15 cellular contexts compared by ENCODE assay signal in genomic region chr11:76656571-76657081, GRCh38. TPM values are rescaled to one million over a fixed set of nuclear protein-coding genes. Genes with fewer than 3 reads are reported as not detected.
DNase-seq lines count a peak whose midpoint lies in the region; ATAC-seq, FAIRE-seq and TF ChIP-seq lines count a peak whose summit lies in the region.
"Had no signal": no experiment of that assay in that cellular context is flagged by ENCODE, and none has a peak within 500 bp of the region (broad histone marks: within the 10 kb centered on the region; RNA-seq: fewer than 3 reads in every experiment).

No MANE protein-coding gene starts in this region.

- H2BK20ac ChIP-seq in H1 (ENCODE audit: low read length), result no peak overlapping the region

- H3K23ac ChIP-seq in H1 (ENCODE audit: insufficient read length) (no peak overlapping the region), mesendoderm (ENCODE audit: low read length) (no peak overlapping the region)

- FAIRE-seq in H1 (lab: Jason Lieb, UNC), result no peak
- FAIRE-seq: astrocyte, pancreas had no signal

- H4K5ac ChIP-seq in H1 (ENCODE audit: insufficient read length, low read depth, low read length), result no peak overlapping the region
- H4K5ac ChIP-seq in mesendoderm (ENCODE audit: low read length), result no peak overlapping the region

- H3K4ac ChIP-seq in H1 (replicated peaks; ENCODE audit: insufficient read length, low read depth, low read length) (no peak overlapping the region), mesendoderm (ENCODE audit: low read depth, low read length) (no peak overlapping the region)

- H3K79me1 ChIP-seq in H1 (ENCODE audit: low read depth, low read length), result no peaks in the 10 kb centered on the region
- no peaks in the 10 kb centered on the region for H3K79me1 ChIP-seq in mesendoderm (ENCODE audit: low read length)

- H3K4me2 ChIP-seq in H1 (ENCODE audit: insufficient read depth in 1 of 2, low read depth in 2 of 2, low read length in 2 of 2) (no peak overlapping the region), mesendoderm (ENCODE audit: low read length) (no peak overlapping the region)

- 0 out of 2 replicates have a peak overlapping the region, but pooled peaks have one; percentile 3 for H2AFZ ChIP-seq in H1 (ENCODE audit: low read length)

- H3K27me3 ChIP-seq in H1 (replicated peaks in 1 of 4; ENCODE audit: control insufficient read depth in 3 of 4, extremely low read depth in 1 of 4, insufficient read depth in 3 of 4, low read length in 3 of 4) (no peaks in the 10 kb centered on the region; a peak in 1 of 7 replicates), mesendoderm (ENCODE audit: insufficient read depth, low read length, poor library complexity) (no peaks in the 10 kb centered on the region)
- H3K27me3 ChIP-seq: left lung had no signal

- H2AK5ac ChIP-seq in H1 (ENCODE audit: low read depth, low read length) (no peak overlapping the region), mesendoderm (ENCODE audit: low read length) (no peak overlapping the region)

- DNase-seq in NCI-H69 (lab: John Stamatoyannopoulos, UW) (peak; percentile 46), H1 (ENCODE audit: low read depth in 1 of 2, low spot score in 2 of 2) (no peak), mesendoderm (no peak), NCI-H345 (lab: John Stamatoyannopoulos, UW) (no peak), DMS 273 treated with DMSO at 0.1 percent for 48 hours (lab: John Stamatoyannopoulos, UW) (no peak), HEK293T (ENCODE audit: extremely low spot score) (no peak)
- peak; percentile 0 for DNase-seq in stimulated activated naive CD8-positive, alpha-beta T cell treated with anti-CD3 and anti-CD28 coated beads, Interleukin-15, Interleukin-2, amounts not matched to agents 100 U/mL and 50 U/mL, for 24 hours
- DNase-seq: CD4-positive, CD25-positive, alpha-beta regulatory T cell; effector CD8-positive, alpha-beta T cell; NCI-H1417 treated with DMSO at 0.1 percent for 48 hours; pancreas; SHP77 treated with DMSO at 0.1 percent for 48 hours had no signal

- H4K20me1 ChIP-seq in H1 (replicated peaks in 1 of 2; ENCODE audit: control insufficient read depth in 1 of 2, insufficient read depth in 2 of 2, low read length in 2 of 2), result no peaks in the 10 kb centered on the region

- H2BK15ac ChIP-seq in H1 (ENCODE audit: low read length) (no peak overlapping the region), mesendoderm (replicated peaks; ENCODE audit: low read depth) (no peak overlapping the region)

- H3K56ac ChIP-seq in H1 (replicated peaks; ENCODE audit: insufficient read length, low read depth, low read length), result no peak overlapping the region
- peak overlapping the region; percentile 42 for H3K56ac ChIP-seq in mesendoderm (ENCODE audit: low read length)

- H3K23me2 ChIP-seq in H1 (ENCODE audit: low read depth, low read length), result no peaks in the 10 kb centered on the region

- no peak for TF ChIP-seq RAD21 in H1 (IDR thresholded peaks at IDR 0.05 in 1 of 2, conservative IDR thresholded peaks at IDR 0.05 in 1 of 2; ENCODE audit: low read depth in 2 of 2, low read length in 2 of 2)

- no peak for ATAC-seq in stimulated activated naive CD8-positive, alpha-beta T cell treated with anti-CD3 and anti-CD28 coated beads, Interleukin-15, Interleukin-2, amounts not matched to agents 100 U/mL and 50 U/mL, for 24 hours
- ATAC-seq: left lung, pancreas had no signal

- H4K91ac ChIP-seq in H1 (replicated peaks; ENCODE audit: insufficient read length, low read length), result no peak overlapping the region

- H3K4me1 ChIP-seq in H1 (replicated peaks in 1 of 4; ENCODE audit: control insufficient read depth in 3 of 4, insufficient read depth in 4 of 4, low read length in 3 of 4), result peaks cover 3 to 11% (median 6%) of the 10 kb centered on the region in 4 experiments
- H3K4me1 ChIP-seq in mesendoderm (ENCODE audit: control insufficient read depth, low read depth, low read length), result peaks cover 1% of the 10 kb centered on the region
- H3K4me1 ChIP-seq: pancreas had no signal

- H3K27ac ChIP-seq in H1 (ENCODE audit: low read depth, low read length) (no peak overlapping the region), mesendoderm (ENCODE audit: low read depth, low read length) (no peak overlapping the region)
- H3K27ac ChIP-seq: left lung, pancreas had no signal

- WGBS in H1 (ENCODE audit: extremely low coverage in 1 of 2, insufficient coverage in 1 of 2, insufficient read length in 1 of 2, insufficient replicate concordance in 2 of 2, low coverage in 1 of 2, low lambda C conversion rate in 2 of 2, missing lambda C conversion rate in 1 of 2), 2 experiments, result 62% methylated on average over 5 of the region's 7 CpGs; no CpG with 5 or more reads in 1 of the 2 experiments
- WGBS in mesendoderm (ENCODE audit: extremely low coverage, insufficient coverage, low lambda C conversion rate), result no CpG with 5 or more reads among the region's 7 CpGs

- H3K4me3 ChIP-seq in H1 (ENCODE audit: extremely low read depth in 1 of 4, insufficient read depth in 2 of 4, low read depth in 3 of 4, low read length in 4 of 4), result no peak overlapping the region
- H3K4me3 ChIP-seq in mesendoderm (ENCODE audit: low read length), result no peak overlapping the region
- H3K4me3 ChIP-seq: left lung, pancreas had no signal

- H3K9me3 ChIP-seq in H1 (ENCODE audit: insufficient read depth in 2 of 2, low read depth in 1 of 2, low read length in 1 of 2), result no peaks in the 10 kb centered on the region
- H3K9me3 ChIP-seq: left lung, pancreas had no signal

- no peak for TF ChIP-seq EP300 in H1 (IDR thresholded peaks at IDR 0.05; ENCODE audit: borderline replicate concordance in 1 of 2, low read depth in 2 of 2, low read length in 2 of 2)

- CTCF ChIA-PET in H1 (lab: Charles Lee; ENCODE audit: partially characterized antibody), result interaction anchor here (0.6 to 1.6 kb wide), 8 partner anchors 8 to 262 kb away, joined by 3 to 4 read pairs (median 4); partner anchors contain the start of gene LRRC32
- CTCF ChIA-PET in HEK293T (lab: Yijun Ruan, JAX), result no interaction called here

- no peak for TF ChIP-seq POLR2A in H1 (IDR thresholded peaks at IDR 0.05; ENCODE audit: control extremely low read depth in 1 of 2, low read depth in 2 of 2, low read length in 2 of 2)

- H2BK120ac ChIP-seq in H1 (replicated peaks; ENCODE audit: low read depth, low read length) (no peak overlapping the region), mesendoderm (ENCODE audit: low read depth, low read length) (no peak overlapping the region)

- no peaks in the 10 kb centered on the region for H3K79me2 ChIP-seq in H1 (ENCODE audit: control insufficient read depth in 1 of 2, insufficient read depth in 2 of 2, low read length in 2 of 2)
- H3K79me2 ChIP-seq in mesendoderm (ENCODE audit: control insufficient read depth, insufficient read depth, low read length), result no peaks in the 10 kb centered on the region

- H3K9ac ChIP-seq in H1 (replicated peaks in 1 of 4; ENCODE audit: extremely low read depth in 1 of 4, low read depth in 3 of 4, low read length in 3 of 4), result no peak overlapping the region; a peak in 1 of 7 replicates
- no peak overlapping the region for H3K9ac ChIP-seq in mesendoderm (ENCODE audit: low read length)

- H3K36me3 ChIP-seq in H1 (ENCODE audit: control insufficient read depth in 2 of 4, insufficient read depth in 4 of 4, low read length in 3 of 4) (no peaks in the 10 kb centered on the region), mesendoderm (ENCODE audit: control insufficient read depth, insufficient read depth, low read length) (no peaks in the 10 kb centered on the region)
- H3K36me3 ChIP-seq: pancreas had no signal

- H3K18ac ChIP-seq in H1 (ENCODE audit: extremely low read depth, low read length) (no peak overlapping the region), mesendoderm (ENCODE audit: low read length) (no peak overlapping the region)

- H3K14ac ChIP-seq in H1 (ENCODE audit: insufficient read length), result no peak overlapping the region

- POLR2A ChIA-PET in H1 (lab: Charles Lee; ENCODE audit: partially characterized antibody), result no interaction called here
- POLR2A ChIA-PET in HEK293T (lab: Yijun Ruan, JAX), result no interaction called here

- H2BK5ac ChIP-seq in H1 (ENCODE audit: low read depth, low read length) (no peak overlapping the region), mesendoderm (ENCODE audit: low read length) (no peak overlapping the region)

- no peak overlapping the region for H4K8ac ChIP-seq in H1 (ENCODE audit: extremely low read depth, insufficient read depth, low read length)
- no peak overlapping the region for H4K8ac ChIP-seq in mesendoderm (ENCODE audit: low read depth, low read length)

- 0 out of 2 replicates have a peak overlapping the region, but pooled peaks have one; percentile 39 for H2BK12ac ChIP-seq in H1 (ENCODE audit: low read depth, low read length)

- TF ChIP-seq CTCF in H1 (IDR thresholded peaks at IDR 0.05; ENCODE audit: control extremely low read depth in 1 of 3, insufficient read depth in 1 of 3, low read depth in 1 of 3, low read length in 3 of 3), result no peak

TF ChIP-seq in H1, 55 proteins besides CTCF, POLR2A, EP300 and RAD21 (continues in another document):
- no peak for TF ChIP-seq KDM1A (IDR thresholded peaks at IDR 0.05; ENCODE audit: borderline replicate concordance, low read length)
- TF ChIP-seq CBX8 (IDR thresholded peaks at IDR 0.05; ENCODE audit: borderline replicate concordance, low read depth, low read length), result no peak

TF ChIP-seq in HEK293T, 16 proteins besides CTCF, POLR2A, EP300 and RAD21 (continues in another document):
- TF ChIP-seq FOXK2 (IDR thresholded peaks at IDR 0.05) (no peak), FOXA1 (IDR thresholded peaks at IDR 0.05) (no peak), BHLHE40 (IDR thresholded peaks at IDR 0.05; ENCODE audit: borderline replicate concordance) (no peak), L3MBTL2 (conservative IDR thresholded peaks at IDR 0.05) (no peak), NFRKB (IDR thresholded peaks at IDR 0.05) (no peak), ZNF384 (IDR thresholded peaks at IDR 0.05) (no peak), ELF4 (IDR thresholded peaks at IDR 0.05) (no peak)

RNA-seq across cellular contexts. Expression of gene LRRC32, which starts 13.9 kb away (rescaled TPM):
- total RNA-seq in H1 (2021; fragmentation: NEBNext Ultra II Directional; extraction: Animal tissue kit (Norgen Biotek cat#: 25700)), result 0.44 and 0.99 TPM in 2 replicates
- polyA plus RNA-seq in H1 (2011; rRNA removed), result 1.9 and 2.0 TPM in 2 replicates
- polyA plus RNA-seq in H1 (2011; cell fraction: cytosol; rRNA removed), result 1.0 TPM
- polyA plus RNA-seq in H1 (2011; cell fraction: nucleus; rRNA removed), result 0.88 TPM
- polyA plus RNA-seq in H1 (2012, experiment 1 of 2), result 1.0 to 3.3 TPM (median 1.7 TPM) in 4 replicates
- polyA plus RNA-seq in H1 (2012, experiment 2 of 2), result 1.0 TPM
- polyA plus RNA-seq in H1 (2013, experiment 1 of 2), result 1.1 TPM
- polyA plus RNA-seq in H1 (2013, experiment 2 of 2), result 1.2 TPM
- polyA minus RNA-seq in H1 (2011; rRNA and poly(A)+ RNA removed), result 0.95 and 1.2 TPM in 2 replicates
- 1.2 TPM for polyA minus RNA-seq in H1 (2011; cell fraction: cytosol; rRNA and poly(A)+ RNA removed)
- polyA minus RNA-seq in H1 (2011; cell fraction: nucleus; rRNA and poly(A)+ RNA removed), result 0.50 TPM
- 0.76 TPM for polyA plus RNA-seq in mesendoderm (2013, experiment 1 of 2)
- 0.84 TPM for polyA plus RNA-seq in mesendoderm (2013, experiment 2 of 2)
- polyA plus RNA-seq: IgD-negative memory B cell had no signal

Comparison
In these comparisons a context has a peak if more than half of its experiments do, and no peak if none do; other contexts are left out.
1. DNase-seq: peak in NCI-H69 (single experiment) and stimulated activated naive CD8-positive, alpha-beta T cell treated with anti-CD3 and anti-CD28 coated beads, Interleukin-15, Interleukin-2, amounts not matched to agents 100 U/mL and 50 U/mL, for 24 hours (single experiment); none in H1 (0 of 2), mesendoderm (single experiment), NCI-H345 (single experiment), DMS 273 treated with DMSO at 0.1 percent for 48 hours (single experiment) and HEK293T (single experiment).